9 cellular contexts compared by ENCODE assay signal in the genomic region with DNA sequence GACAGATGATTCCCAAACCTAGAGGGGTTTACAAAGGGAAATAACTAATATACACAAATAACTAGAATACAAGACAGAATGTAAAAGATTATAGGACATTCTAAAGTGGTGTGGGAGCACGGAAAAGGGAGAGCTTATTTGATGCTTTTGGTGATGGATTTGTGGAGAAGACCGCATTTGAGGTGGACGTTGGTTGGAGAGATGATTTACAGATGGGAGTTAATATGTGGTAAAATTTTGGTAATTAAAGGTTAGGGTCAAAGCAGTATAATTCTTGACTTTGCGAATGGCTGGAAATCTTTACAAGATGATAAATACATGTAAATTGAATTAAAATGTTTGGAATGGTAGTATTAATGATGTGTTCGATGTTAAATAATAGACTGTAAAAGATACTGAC. TPM values are rescaled to one million over a fixed set of nuclear protein-coding genes. Genes with fewer than 3 reads are reported as not detected.
DNase-seq lines count a peak whose midpoint lies in the region; ATAC-seq and TF ChIP-seq lines count a peak whose summit lies in the region.
"Had no signal": no experiment of that assay in that cellular context is flagged by ENCODE, and none has a peak within 500 bp of the region (broad histone marks: within the 10 kb centered on the region; RNA-seq: fewer than 3 reads in every experiment).

No MANE protein-coding gene starts in this region.

- H3K36me3 Mint-ChIP-seq in activated CD8-positive, alpha-beta memory T cell treated with anti-CD3 and anti-CD28 coated beads, Interleukin-2, amount 10 ng/mL, durations not matched to agents 7 days and 5 days, result peaks cover 15% of the 10 kb centered on the region

- no peaks in the 10 kb centered on the region for H3K9me3 ChIP-seq in smooth muscle cell (replicated peaks; ENCODE audit: low read depth)

- H3K27ac ChIP-seq in VCaP, result peak overlapping the region; percentile 88
- no peak overlapping the region for H3K27ac ChIP-seq in smooth muscle cell (ENCODE audit: low read depth)

- no peaks in the 10 kb centered on the region for H3K9me3 Mint-ChIP-seq in activated CD8-positive, alpha-beta memory T cell treated with anti-CD3 and anti-CD28 coated beads, Interleukin-2, amount 10 ng/mL, durations not matched to agents 7 days and 5 days (ENCODE audit: low read depth)

- peak overlapping the region; percentile 99 for H3K27ac Mint-ChIP-seq in activated CD8-positive, alpha-beta memory T cell treated with anti-CD3 and anti-CD28 coated beads, Interleukin-2, amount 10 ng/mL, durations not matched to agents 7 days and 5 days

- peak overlapping the region; percentile 99 for H2AFZ ChIP-seq in smooth muscle cell (ENCODE audit: low read depth)

- peaks cover 35% of the 10 kb centered on the region for H3K79me2 ChIP-seq in smooth muscle cell (ENCODE audit: low read depth)

- H3K4me2 ChIP-seq in smooth muscle cell, result peak overlapping the region; percentile 92

- H4K20me1 ChIP-seq in smooth muscle cell (ENCODE audit: low read depth), result no peaks in the 10 kb centered on the region

- CTCF ChIA-PET in activated CD8-positive, alpha-beta memory T cell treated with anti-CD3 and anti-CD28 coated beads, Interleukin-2, amount 10 ng/mL, durations not matched to agents 7 days and 5 days (lab: Charles Lee), result interaction anchor here (1.1 to 1.2 kb wide), 2 partner anchors 26 to 30 kb away, joined by 4 read pairs; partner anchors contain the start of genes CCDC32 and RPUSD2

- H3K36me3 ChIP-seq in smooth muscle cell (ENCODE audit: low read depth), result no peaks in the 10 kb centered on the region

- no peaks in the 10 kb centered on the region for H3K27me3 ChIP-seq in smooth muscle cell (ENCODE audit: low read depth)

- H3K4me1 ChIP-seq in smooth muscle cell (ENCODE audit: low read depth), result peaks cover 11% of the 10 kb centered on the region

- no peak for TF ChIP-seq CTCF in VCaP (conservative IDR thresholded peaks at IDR 0.05)
- no peak for TF ChIP-seq CTCF in fibroblast of villous mesenchyme (IDR thresholded peaks at IDR 0.05; ENCODE audit: insufficient read depth, low read depth, low read length)
- no peak for TF ChIP-seq CTCF in smooth muscle cell (IDR thresholded peaks at IDR 0.05; ENCODE audit: borderline replicate concordance, insufficient read depth, poor library complexity, severe bottlenecking)

- peak overlapping the region; percentile 94 for H3K4me3 ChIP-seq in fibroblast of villous mesenchyme (ENCODE audit: low read depth, low read length)
- H3K4me3 ChIP-seq in smooth muscle cell, result peak overlapping the region; percentile 98

- intact Hi-C loops in posterior vena cava (cut with DNase I), result no loop called here

- ATAC-seq in activated CD8-positive, alpha-beta memory T cell treated with anti-CD3 and anti-CD28 coated beads, Interleukin-2, amount 10 ng/mL, durations not matched to agents 7 days and 5 days, result no peak
- ATAC-seq in GM18511 (IDR thresholded peaks at IDR 0.05; ENCODE audit: unreplicated experiment), result no peak

- H3K4me1 Mint-ChIP-seq in activated CD8-positive, alpha-beta memory T cell treated with anti-CD3 and anti-CD28 coated beads, Interleukin-2, amount 10 ng/mL, durations not matched to agents 7 days and 5 days, result peaks cover 42% of the 10 kb centered on the region

- no peaks in the 10 kb centered on the region for H3F3A ChIP-seq in smooth muscle cell (ENCODE audit: low read depth)

- H3K9ac ChIP-seq in smooth muscle cell (ENCODE audit: low read depth), result peak overlapping the region; percentile 98

- whole genome bisulfite sequencing in smooth muscle cell (ENCODE audit: low lambda C conversion rate), result 50% methylated on average over 5 of the region's 5 CpGs

- no peaks in the 10 kb centered on the region for H3K27me3 Mint-ChIP-seq in activated CD8-positive, alpha-beta memory T cell treated with anti-CD3 and anti-CD28 coated beads, Interleukin-2, amount 10 ng/mL, durations not matched to agents 7 days and 5 days

- peak overlapping the region; percentile 93 for H3K4me3 Mint-ChIP-seq in activated CD8-positive, alpha-beta memory T cell treated with anti-CD3 and anti-CD28 coated beads, Interleukin-2, amount 10 ng/mL, durations not matched to agents 7 days and 5 days

- DNase-seq in activated CD8-positive, alpha-beta memory T cell treated with anti-CD3 and anti-CD28 coated beads, Interleukin-2, amount 10 ng/mL, durations not matched to agents 7 days and 5 days, result no peak
- no peak for DNase-seq in activated CD8-positive, alpha-beta memory T cell treated with anti-CD3 and anti-CD28 coated beads, Interleukin-2, amount 50 U/mL, for 48 hours
- DNase-seq in fibroblast of villous mesenchyme (ENCODE audit: low read depth), result no peak
- DNase-seq in smooth muscle cell (lab: John Stamatoyannopoulos, UW; ENCODE audit: unreplicated experiment), result no peak
- DNase-seq in posterior vena cava (ENCODE audit: low spot score), result no peak
- DNase-seq in T1000 (lab: John Stamatoyannopoulos, UW), result no peak
- DNase-seq: activated CD4-positive, CD25-positive, alpha-beta regulatory T cell treated with anti-CD3 and anti-CD28 coated beads, Interleukin-2, amount 50 U/mL, for 72 hours had no signal

RNA-seq across cellular contexts. Expression of gene KNL1, which starts 1.2 kb away (rescaled TPM):
- 10 to 100 TPM; 52.1 to 75.0 TPM for total RNA-seq in activated CD8-positive, alpha-beta memory T cell treated with anti-CD3 and anti-CD28 coated beads, Interleukin-2, amount 10 ng/mL, durations not matched to agents 7 days and 5 days
- total RNA-seq in fibroblast of villous mesenchyme (12.9 and 22.9 TPM in 2 replicates), smooth muscle cell (7.2 and 10.8 TPM in 2 replicates), posterior vena cava (under 1 TPM; 0.52 to 0.79 TPM)
- 1.5 and 3.1 TPM in 2 replicates for polyA plus RNA-seq in smooth muscle cell

RNA-seq across cellular contexts. Expression of gene RPUSD2, which starts 26.1 kb away (rescaled TPM):
- 10 to 100 TPM; 17.6 to 17.7 TPM for total RNA-seq in activated CD8-positive, alpha-beta memory T cell treated with anti-CD3 and anti-CD28 coated beads, Interleukin-2, amount 10 ng/mL, durations not matched to agents 7 days and 5 days
- total RNA-seq in fibroblast of villous mesenchyme (11.2 and 11.9 TPM in 2 replicates), smooth muscle cell (6.8 and 7.3 TPM in 2 replicates), posterior vena cava (1 to 10 TPM; 5.0 to 6.8 TPM)
- 13.3 and 17.6 TPM in 2 replicates for polyA plus RNA-seq in smooth muscle cell

RNA-seq across cellular contexts. Expression of gene CCDC32, which starts 30.4 kb away (rescaled TPM):
- 10 to 100 TPM; 24.4 to 27.8 TPM for total RNA-seq in activated CD8-positive, alpha-beta memory T cell treated with anti-CD3 and anti-CD28 coated beads, Interleukin-2, amount 10 ng/mL, durations not matched to agents 7 days and 5 days
- total RNA-seq in fibroblast of villous mesenchyme (11.9 and 20.7 TPM in 2 replicates), smooth muscle cell (16.2 and 25.5 TPM in 2 replicates), posterior vena cava (10 to 100 TPM; 27.0 to 31.1 TPM)
- polyA plus RNA-seq in smooth muscle cell, result 19.3 and 20.6 TPM in 2 replicates
